Comparison of ENCODE assay signal across 9 cellular contexts in genomic region chr2:168635065-168635577, GRCh38.
DNase-seq lines count a peak whose midpoint lies in the region; ATAC-seq and TF ChIP-seq lines count a peak whose summit lies in the region.
"Had no signal": no experiment of that assay in that cellular context is flagged by ENCODE, and none has a peak within 500 bp of the region (broad histone marks: within the 10 kb centered on the region; RNA-seq: fewer than 3 reads in every experiment).

No MANE protein-coding gene starts in this region.

- no peak overlapping the region for H3K4me3 Mint-ChIP-seq in endodermal cell

- H3K4me1 ChIP-seq in endodermal cell (ENCODE audit: control insufficient read depth, insufficient read depth, low read length) (peaks cover 11% of the 10 kb centered on the region), mesodermal cell (ENCODE audit: control insufficient read depth, insufficient read depth, low read length, poor library complexity, severe bottlenecking) (peaks cover 41% of the 10 kb centered on the region), SJCRH30 (no peaks in the 10 kb centered on the region), prostate gland (replicated peaks) (no peaks in the 10 kb centered on the region)

- intact Hi-C loops in Right ventricle myocardium inferior (cut with DNase I): loop anchor here (5.0 to 10.0 kb wide), 2 partner anchors 108 to 120 kb away; no protein-coding TSS in a partner anchor
- intact Hi-C loops in cardiac septum (cut with DNase I): loop anchor here (5.0 kb wide), 2 partner anchors 122 to 178 kb away; partner anchors contain the start of gene CERS6
- intact Hi-C loops in prostate gland (cut with DNase I): loop anchor here (5.0 kb wide), 1 partner anchor 62 kb away; no protein-coding TSS in a partner anchor

- WGBS in endodermal cell (ENCODE audit: insufficient coverage in 1 of 2, insufficient read length in 1 of 2), 2 experiments: 94% methylated on average over 3 of the region's 3 CpGs; no CpG with 5 or more reads in 1 of the 2 experiments
- WGBS in mesodermal cell (ENCODE audit: insufficient coverage in 2 of 2), 2 experiments: 100% methylated on average over 1 of the region's 3 CpGs
- WGBS in prostate gland: 44% methylated on average over 3 of the region's 3 CpGs

- no peaks in the 10 kb centered on the region for H3K9me3 ChIP-seq in endodermal cell (ENCODE audit: control insufficient read depth, low read length)
- H3K9me3 ChIP-seq in mesodermal cell (ENCODE audit: control insufficient read depth, low read length): no peaks in the 10 kb centered on the region
- H3K9me3 ChIP-seq in SJCRH30 (replicated peaks): no peaks in the 10 kb centered on the region
- H3K9me3 ChIP-seq in prostate gland: no peaks in the 10 kb centered on the region

- H3K27me3 Mint-ChIP-seq in endodermal cell (ENCODE audit: insufficient read depth): no peaks in the 10 kb centered on the region

- no peak overlapping the region for H3K9ac ChIP-seq in endodermal cell (ENCODE audit: extremely low read depth, low read length, poor library complexity, severe bottlenecking)

- peaks cover 46% of the 10 kb centered on the region for H3K4me1 Mint-ChIP-seq in endodermal cell

- TF ChIP-seq CTCF in endodermal cell (conservative IDR thresholded peaks at IDR 0.05): peak; percentile 28
- TF ChIP-seq CTCF in prostate gland (IDR thresholded peaks at IDR 0.05): no peak

- H3K27me3 ChIP-seq in endodermal cell (ENCODE audit: control insufficient read depth, insufficient read depth, low read length, poor library complexity, severe bottlenecking): no peaks in the 10 kb centered on the region
- H3K27me3 ChIP-seq in SJCRH30: no peaks in the 10 kb centered on the region
- no peaks in the 10 kb centered on the region for H3K27me3 ChIP-seq in prostate gland (replicated peaks; ENCODE audit: insufficient read depth)

- ATAC-seq in Right ventricle myocardium inferior: peak; percentile 59

- no peaks in the 10 kb centered on the region for H3K9me3 Mint-ChIP-seq in endodermal cell

- peak overlapping the region; percentile 72 for H3K27ac Mint-ChIP-seq in endodermal cell

- H3K4me3 ChIP-seq in endodermal cell (ENCODE audit: low read length) (no peak overlapping the region), mesodermal cell (ENCODE audit: extremely low read depth, insufficient read depth, low read length, poor library complexity, severe bottlenecking) (no peak overlapping the region), SJCRH30 (no peak overlapping the region), prostate gland (no peak overlapping the region)

- no peak for TF ChIP-seq POLR2A in prostate gland (IDR thresholded peaks at IDR 0.05)

- H3K36me3 ChIP-seq in endodermal cell (ENCODE audit: control insufficient read depth, insufficient read depth, low read length): no peaks in the 10 kb centered on the region
- H3K36me3 ChIP-seq in mesodermal cell (ENCODE audit: control insufficient read depth, insufficient read depth, low read length): no peaks in the 10 kb centered on the region
- no peaks in the 10 kb centered on the region for H3K36me3 ChIP-seq in SJCRH30
- no peaks in the 10 kb centered on the region for H3K36me3 ChIP-seq in prostate gland

- H3K27ac ChIP-seq in endodermal cell (ENCODE audit: low read depth, low read length) (no peak overlapping the region), mesodermal cell (ENCODE audit: low read depth, low read length, severe bottlenecking) (peak overlapping the region; percentile 4), SJCRH30 (no peak overlapping the region), prostate gland (peak overlapping the region in 1 of 2 donors; percentile 30)

- H3K36me3 Mint-ChIP-seq in endodermal cell (ENCODE audit: low read depth): no peaks in the 10 kb centered on the region

- DNase-seq in Right ventricle myocardium inferior (ENCODE audit: missing footprints) (peak; percentile 78), cardiac septum (ENCODE audit: low spot score) (no peak), endodermal cell (peak; percentile 72), SJCRH30 (no peak), prostate gland (ENCODE audit: low spot score) (no peak), foreskin melanocyte (no peak), dedifferentiated amniotic fluid mesenchymal stem cell (ENCODE audit: extremely low spot score) (no peak)
- DNase-seq: NCI-H2171 had no signal

Comparison
In these comparisons a context has a peak if more than half of its experiments do, and no peak if none do; other contexts are left out.
1. DNase-seq: peak in Right ventricle myocardium inferior (single experiment) and endodermal cell (single experiment); none in cardiac septum (single experiment), SJCRH30 (0 of 2), prostate gland (single experiment), foreskin melanocyte (single experiment) and dedifferentiated amniotic fluid mesenchymal stem cell (single experiment).